8 cellular contexts compared by ENCODE assay signal in genomic region chr17:69525920-69526841, GRCh38.
A peak's percentile ranks its signal among the peaks of the same experiment; 100 is the strongest.
DNase-seq lines count a peak whose midpoint lies in the region; ATAC-seq, FAIRE-seq and TF ChIP-seq lines count a peak whose summit lies in the region.

No MANE protein-coding gene starts in this region.

- FAIRE-seq in pancreas (lab: Jason Lieb, UNC), result peak; percentile 66

- 32 to 36% methylated on average over 9 of the region's 9 CpGs for WGBS in pancreas, 2 donors

- ATAC-seq in pancreas (peak; percentile 77 to 90 (median 84)), GM19324 (IDR thresholded peaks at IDR 0.05; ENCODE audit: low FRiP score, unreplicated experiment) (no peak)

- H3K27ac ChIP-seq in pancreas, result no peak overlapping the region

- peak; percentile 82 for TF ChIP-seq CTCF in GM12874 (IDR thresholded peaks at IDR 0.05; ENCODE audit: insufficient read depth, low read depth, low read length)
- TF ChIP-seq CTCF in pancreas (IDR thresholded peaks at IDR 0.05), result peak; percentile 72 to 87 (median 83)

- H3K36me3 ChIP-seq in pancreas, result peaks cover 0 to 11% (median 0%) of the 10 kb centered on the region in 3 donors

- no peaks in the 10 kb centered on the region for H3K9me3 ChIP-seq in pancreas

- DNase-seq in AML-193 (lab: John Stamatoyannopoulos, UW), result peak; percentile 22 to 58
- DNase-seq in NAMALWA (ENCODE audit: low spot score), result peak; percentile 69
- DNase-seq in T1000 (lab: John Stamatoyannopoulos, UW), result peak; percentile 65
- peak; percentile 75 for DNase-seq in globus pallidus (ENCODE audit: low spot score)
- peak in 4 of 6 donors; percentile 28 to 62 (median 53) for DNase-seq in pancreas
- no peak for DNase-seq in stimulated activated CD4-positive, alpha-beta T cell treated with anti-CD3 and anti-CD28 coated beads, Interleukin-4, amount 100 ng/mL, for 1 hour

- no peaks in the 10 kb centered on the region for H3K4me1 ChIP-seq in pancreas

- intact Hi-C loops in pancreas (cut with DNase I), result loop anchor here in 1 of 3 donors (10.0 kb wide), 1 partner anchor 181 kb away; no protein-coding TSS in a partner anchor

- no peak overlapping the region for H3K4me3 ChIP-seq in pancreas

- no peaks in the 10 kb centered on the region for H3K27me3 ChIP-seq in pancreas
